ENCODE assay signal across 22 cellular contexts in the genomic region with DNA sequence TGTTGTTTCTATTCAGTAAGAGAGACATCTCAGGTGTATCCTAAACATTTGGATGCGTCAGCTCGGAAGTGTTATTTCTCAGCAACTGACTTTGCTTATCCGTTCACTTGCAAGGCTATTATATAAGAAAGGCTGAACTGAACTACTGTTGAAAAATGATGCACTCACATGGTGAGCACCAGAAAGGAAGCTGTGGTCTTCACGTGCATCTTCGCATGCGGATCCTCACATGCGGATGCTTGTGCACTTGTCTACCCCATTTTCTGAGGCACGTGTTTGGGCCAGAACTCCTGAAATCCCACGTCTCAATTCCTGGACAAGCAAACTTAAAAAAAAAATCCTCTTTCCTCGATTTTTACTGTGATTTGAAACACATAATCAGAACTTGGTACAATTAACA.
"Had no signal": no experiment of that assay in that cellular context is flagged by ENCODE, and none has a peak within 500 bp of the region (broad histone marks: within the 10 kb centered on the region; RNA-seq: fewer than 3 reads in every experiment).

No MANE protein-coding gene starts in this region.

- H3K9me3 ChIP-seq: body of pancreas, neutrophil, thyroid gland, vagina had no signal

- H3K36me3 ChIP-seq: neutrophil, thyroid gland, vagina had no signal

- H3K36me3 Mint-ChIP-seq: activated naive CD8-positive, alpha-beta T cell; naive thymus-derived CD4-positive, alpha-beta T cell; T-cell had no signal

- H3K4me1 ChIP-seq: parathyroid adenoma, thyroid gland had no signal

- H3K27ac ChIP-seq: body of pancreas, neutrophil, parathyroid adenoma, SK-N-MC, thyroid gland, vagina had no signal

- H3K4me3 ChIP-seq: body of pancreas, lung, SK-N-MC, thyroid gland, vagina had no signal

- H3K27me3 ChIP-seq: body of pancreas, neutrophil, thyroid gland, vagina had no signal

- H3K4me3 Mint-ChIP-seq: activated naive CD8-positive, alpha-beta T cell; central memory CD8-positive, alpha-beta T cell; naive thymus-derived CD4-positive, alpha-beta T cell; T-cell had no signal

- ATAC-seq: body of pancreas; left colon; naive thymus-derived CD4-positive, alpha-beta T cell; T-cell had no signal

- H3K4me1 Mint-ChIP-seq: central memory CD8-positive, alpha-beta T cell; naive thymus-derived CD4-positive, alpha-beta T cell; T-cell had no signal

- DNase-seq: activated CD4-positive, alpha-beta T cell treated with anti-CD3 and anti-CD28 coated beads, Interleukin-2, amount 50 U/mL, for 48 hours; activated effector memory CD4-positive, alpha-beta T cell treated with Interleukin-2 at 50 U/mL for 16 hours; amniotic stem cell; body of pancreas; cortex of kidney; effector CD8-positive, alpha-beta T cell; left colon; naive thymus-derived CD4-positive, alpha-beta T cell; retina; stimulated activated CD4-positive, alpha-beta T cell treated with anti-CD3 and anti-CD28 coated beads, Interleukin-4, amount 100 ng/mL, for 4 hours; stimulated activated CD8-positive, alpha-beta memory T cell treated with anti-CD3 and anti-CD28 coated beads, Interleukin-4, amount 100 ng/mL, for 48 hours; stimulated activated naive CD4-positive, alpha-beta T cell treated with Interleukin-2 at 50 U/mL for 16 hours; T-cell; T-helper 9 cell; thyroid gland had no signal

- H3K27ac Mint-ChIP-seq: activated naive CD8-positive, alpha-beta T cell; naive thymus-derived CD4-positive, alpha-beta T cell; T-cell had no signal

- H3K9me3 Mint-ChIP-seq: central memory CD8-positive, alpha-beta T cell; T-cell had no signal

- H3K27me3 Mint-ChIP-seq: central memory CD8-positive, alpha-beta T cell had no signal
